ENCODE assay signal across 28 cellular contexts in genomic region chr7:4764402-4765007, GRCh38. TPM values are rescaled to one million over a fixed set of nuclear protein-coding genes. Genes with fewer than 3 reads are reported as not detected.
DNase-seq lines count a peak whose midpoint lies in the region; ATAC-seq, FAIRE-seq and TF ChIP-seq lines count a peak whose summit lies in the region.
"Had no signal": no experiment of that assay in that cellular context is flagged by ENCODE, and none has a peak within 500 bp of the region (broad histone marks: within the 10 kb centered on the region; RNA-seq: fewer than 3 reads in every experiment).

No MANE protein-coding gene starts in this region.

- no peak overlapping the region for H3K23ac ChIP-seq in H1 (ENCODE audit: insufficient read length)

- H3K4me3 ChIP-seq in A549, result no peak overlapping the region
- no peak overlapping the region for H3K4me3 ChIP-seq in NB4 (ENCODE audit: low read depth, low read length)
- no peak overlapping the region for H3K4me3 ChIP-seq in H1 (ENCODE audit: extremely low read depth in 1 of 4, insufficient read depth in 2 of 4, low read depth in 3 of 4, low read length in 4 of 4)
- no peak overlapping the region for H3K4me3 ChIP-seq in effector memory CD4-positive, alpha-beta T cell (ENCODE audit: insufficient read depth, low read depth, low read length, poor library complexity, severe bottlenecking)
- H3K4me3 ChIP-seq: ascending aorta, SJCRH30, testis had no signal

- no peaks in the 10 kb centered on the region for H3K23me2 ChIP-seq in H1 (ENCODE audit: low read depth, low read length)

- H3K9me3 ChIP-seq in A549, result no peaks in the 10 kb centered on the region
- H3K9me3 ChIP-seq in H1 (ENCODE audit: insufficient read depth in 2 of 2, low read depth in 1 of 2, low read length in 1 of 2), result no peaks in the 10 kb centered on the region
- no peaks in the 10 kb centered on the region for H3K9me3 ChIP-seq in effector memory CD4-positive, alpha-beta T cell (ENCODE audit: control insufficient read depth, low read length)
- H3K9me3 ChIP-seq: ascending aorta, SJCRH30, testis had no signal

- FAIRE-seq in A549 (lab: Jason Lieb, UNC) (no peak), H1 (lab: Jason Lieb, UNC) (no peak)
- FAIRE-seq: endothelial cell of umbilical vein, RCC 7860 had no signal

- no peak overlapping the region for H2BK120ac ChIP-seq in H1 (replicated peaks; ENCODE audit: low read depth, low read length)

- no peak overlapping the region for H3K56ac ChIP-seq in H1 (replicated peaks; ENCODE audit: insufficient read length, low read depth, low read length)

- no peaks in the 10 kb centered on the region for H3K9me3 Mint-ChIP-seq in stimulated activated effector memory CD8-positive, alpha-beta T cell treated with anti-CD3 and anti-CD28 coated beads, Interleukin-12 subunit alpha, Interleukin-12 subunit beta, amount 100 ng/mL, for 72 hours
- H3K9me3 Mint-ChIP-seq: naive thymus-derived CD4-positive, alpha-beta T cell had no signal

- TF ChIP-seq EP300 in A549 (IDR thresholded peaks at IDR 0.05) (no peak), H1 (IDR thresholded peaks at IDR 0.05; ENCODE audit: borderline replicate concordance in 1 of 2, low read depth in 2 of 2, low read length in 2 of 2) (no peak)

- no peak overlapping the region for H2AK5ac ChIP-seq in H1 (ENCODE audit: low read depth, low read length)

- H3K4me3 Mint-ChIP-seq in stimulated activated effector memory CD8-positive, alpha-beta T cell treated with anti-CD3 and anti-CD28 coated beads, Interleukin-12 subunit alpha, Interleukin-12 subunit beta, amount 100 ng/mL, for 72 hours, result no peak overlapping the region
- H3K4me3 Mint-ChIP-seq: activated naive CD8-positive, alpha-beta T cell; naive thymus-derived CD4-positive, alpha-beta T cell had no signal

- no peak overlapping the region for H2BK5ac ChIP-seq in H1 (ENCODE audit: low read depth, low read length)

- H3K9ac ChIP-seq in H1 (replicated peaks in 1 of 4; ENCODE audit: extremely low read depth in 1 of 4, low read depth in 3 of 4, low read length in 3 of 4), result no peak overlapping the region

- H3K79me2 ChIP-seq in H1 (ENCODE audit: control insufficient read depth in 1 of 2, insufficient read depth in 2 of 2, low read length in 2 of 2), result no peaks in the 10 kb centered on the region

- peaks cover 0 to 5% (median 0%) of the 10 kb centered on the region in 4 experiments; a peak in 3 of 8 replicates for H3K36me3 ChIP-seq in H1 (ENCODE audit: control insufficient read depth in 2 of 4, insufficient read depth in 4 of 4, low read length in 3 of 4)
- H3K36me3 ChIP-seq in effector memory CD4-positive, alpha-beta T cell (ENCODE audit: control insufficient read depth, insufficient read depth, low read length), result peaks cover 43% of the 10 kb centered on the region

- no peak overlapping the region for H3K14ac ChIP-seq in H1 (ENCODE audit: insufficient read length)

- no peak overlapping the region for H4K5ac ChIP-seq in H1 (ENCODE audit: insufficient read length, low read depth, low read length)

- H3K36me3 Mint-ChIP-seq in stimulated activated effector memory CD8-positive, alpha-beta T cell treated with anti-CD3 and anti-CD28 coated beads, Interleukin-12 subunit alpha, Interleukin-12 subunit beta, amount 100 ng/mL, for 72 hours, result peaks cover 57% of the 10 kb centered on the region

- H3K27ac ChIP-seq in A549 (no peak overlapping the region), H1 (ENCODE audit: low read depth, low read length) (no peak overlapping the region)
- no peak overlapping the region for H3K27ac ChIP-seq in effector memory CD4-positive, alpha-beta T cell (ENCODE audit: insufficient read depth, low read length, poor library complexity, severe bottlenecking)
- H3K27ac ChIP-seq: ascending aorta, SJCRH30, testis had no signal

- no peak overlapping the region for H2BK15ac ChIP-seq in H1 (ENCODE audit: low read length)

- POLR2A ChIA-PET in A549 (lab: Yijun Ruan, JAX), result no interaction called here
- POLR2A ChIA-PET in H1 (lab: Charles Lee; ENCODE audit: partially characterized antibody), result interaction anchor here (1.6 kb wide), 1 partner anchor 10 kb away, joined by 6 read pairs; the partner anchor contains the start of gene AP5Z1

- CTCF ChIA-PET in A549 (lab: Yijun Ruan, JAX), result interaction anchor here (1.1 kb wide), 1 partner anchor 10 kb away, joined by 4 read pairs; no protein-coding TSS in a partner anchor
- CTCF ChIA-PET in H1 (lab: Charles Lee; ENCODE audit: partially characterized antibody), result interaction anchor here (0.7 to 2.4 kb wide), 4 partner anchors 9 to 148 kb away, joined by 3 to 10 read pairs (median 3); partner anchors contain the start of gene AP5Z1

- no peak overlapping the region for H4K91ac ChIP-seq in H1 (replicated peaks; ENCODE audit: insufficient read length, low read length)

- TF ChIP-seq POLR2A in A549 (IDR thresholded peaks at IDR 0.05; ENCODE audit: low read length), result no peak
- peak; percentile 5 for TF ChIP-seq POLR2A in NB4 (IDR thresholded peaks at IDR 0.05; ENCODE audit: extremely low read depth, insufficient read length)
- no peak for TF ChIP-seq POLR2A in H1 (IDR thresholded peaks at IDR 0.05; ENCODE audit: control extremely low read depth in 1 of 2, low read depth in 2 of 2, low read length in 2 of 2)

- H3K4me1 Mint-ChIP-seq in stimulated activated effector memory CD8-positive, alpha-beta T cell treated with anti-CD3 and anti-CD28 coated beads, Interleukin-12 subunit alpha, Interleukin-12 subunit beta, amount 100 ng/mL, for 72 hours, result no peaks in the 10 kb centered on the region

- TF ChIP-seq CTCF in A549 (IDR thresholded peaks at IDR 0.05) (no peak), NB4 (IDR thresholded peaks at IDR 0.05; ENCODE audit: low read depth, low read length) (no peak), H1 (IDR thresholded peaks at IDR 0.05; ENCODE audit: control extremely low read depth in 1 of 3, insufficient read depth in 1 of 3, low read depth in 1 of 3, low read length in 3 of 3) (no peak)

- TF ChIP-seq RAD21 in A549 (conservative IDR thresholded peaks at IDR 0.05 in 1 of 2, IDR thresholded peaks at IDR 0.05 in 1 of 2) (no peak), H1 (IDR thresholded peaks at IDR 0.05 in 1 of 2, conservative IDR thresholded peaks at IDR 0.05 in 1 of 2; ENCODE audit: low read depth in 2 of 2, low read length in 2 of 2) (no peak)

- ATAC-seq in A549, result no peak
- ATAC-seq in stimulated activated effector memory CD8-positive, alpha-beta T cell treated with anti-CD3 and anti-CD28 coated beads, Interleukin-12 subunit alpha, Interleukin-12 subunit beta, amount 100 ng/mL, for 72 hours, result no peak
- ATAC-seq: HCT116; left lobe of liver; naive thymus-derived CD4-positive, alpha-beta T cell had no signal

- no peak overlapping the region for H3K4ac ChIP-seq in H1 (replicated peaks; ENCODE audit: insufficient read length, low read depth, low read length)

- H2AFZ ChIP-seq in H1 (ENCODE audit: low read length), result no peak overlapping the region

- H3K27me3 ChIP-seq in H1 (replicated peaks in 1 of 4; ENCODE audit: control insufficient read depth in 3 of 4, extremely low read depth in 1 of 4, insufficient read depth in 3 of 4, low read length in 3 of 4), result no peaks in the 10 kb centered on the region
- H3K27me3 ChIP-seq in effector memory CD4-positive, alpha-beta T cell (replicated peaks; ENCODE audit: control insufficient read depth, insufficient read depth, low read length, poor library complexity, severe bottlenecking), result no peaks in the 10 kb centered on the region
- H3K27me3 ChIP-seq: ascending aorta, SJCRH30, testis had no signal

- no peak overlapping the region for H2BK20ac ChIP-seq in H1 (ENCODE audit: low read length)

- no peak overlapping the region for H2BK12ac ChIP-seq in H1 (ENCODE audit: low read depth, low read length)

- no peak overlapping the region for H3K18ac ChIP-seq in H1 (ENCODE audit: extremely low read depth, low read length)

- no peaks in the 10 kb centered on the region for H3K4me1 ChIP-seq in A549
- H3K4me1 ChIP-seq in H1 (replicated peaks in 1 of 4; ENCODE audit: control insufficient read depth in 3 of 4, insufficient read depth in 4 of 4, low read length in 3 of 4), result no peaks in the 10 kb centered on the region
- no peaks in the 10 kb centered on the region for H3K4me1 ChIP-seq in effector memory CD4-positive, alpha-beta T cell (ENCODE audit: control insufficient read depth, insufficient read depth, low read length, poor library complexity, severe bottlenecking)
- H3K4me1 ChIP-seq: ascending aorta, testis had no signal

- WGBS in A549 (ENCODE audit: missing lambda C conversion rate), result 93% methylated on average over 34 of the region's 35 CpGs
- 90% methylated on average over 35 of the region's 35 CpGs; no CpG with 5 or more reads in 1 of the 2 experiments for WGBS in H1 (ENCODE audit: extremely low coverage in 1 of 2, insufficient coverage in 1 of 2, insufficient read length in 1 of 2, insufficient replicate concordance in 2 of 2, low coverage in 1 of 2, low lambda C conversion rate in 2 of 2, missing lambda C conversion rate in 1 of 2), 2 experiments

- H3K4me2 ChIP-seq in A549 (no peak overlapping the region), H1 (ENCODE audit: insufficient read depth in 1 of 2, low read depth in 2 of 2, low read length in 2 of 2) (no peak overlapping the region)

- peak overlapping the region; percentile 35 for H4K8ac ChIP-seq in H1 (ENCODE audit: extremely low read depth, insufficient read depth, low read length)

- no peaks in the 10 kb centered on the region for H3K79me1 ChIP-seq in H1 (ENCODE audit: low read depth, low read length)

- H3K27ac Mint-ChIP-seq in stimulated activated effector memory CD8-positive, alpha-beta T cell treated with anti-CD3 and anti-CD28 coated beads, Interleukin-12 subunit alpha, Interleukin-12 subunit beta, amount 100 ng/mL, for 72 hours, result peak overlapping the region; percentile 45
- H3K27ac Mint-ChIP-seq: activated naive CD8-positive, alpha-beta T cell had no signal

- no peaks in the 10 kb centered on the region for H4K20me1 ChIP-seq in H1 (replicated peaks in 1 of 2; ENCODE audit: control insufficient read depth in 1 of 2, insufficient read depth in 2 of 2, low read length in 2 of 2)

- DNase-seq in A549 (ENCODE audit: low read depth in 1 of 2, low spot score in 1 of 2) (no peak), NB4 (ENCODE audit: low read depth) (peak; percentile 33), H1 (ENCODE audit: low read depth in 1 of 2, low spot score in 2 of 2) (no peak), Ammon's horn (ENCODE audit: low spot score) (no peak), mucosa of gallbladder (ENCODE audit: low spot score) (no peak)
- DNase-seq in stimulated activated effector memory CD8-positive, alpha-beta T cell treated with anti-CD3 and anti-CD28 coated beads, Interleukin-12 subunit alpha, Interleukin-12 subunit beta, amount 100 ng/mL, for 72 hours (ENCODE audit: low spot score in 2 of 2), result no peak
- DNase-seq in effector memory CD4-positive, alpha-beta T cell, result no peak
- DNase-seq: activated CD4-positive, alpha-beta T cell treated with anti-CD3 and anti-CD28 coated beads, Interleukin-2, amount 50 U/mL, for 1 hour; C1 segment of cervical spinal cord; COR-L47; GDM1; KG1; MM.1S; naive thymus-derived CD4-positive, alpha-beta T cell; NCI-H1417 treated with DMSO at 0.1 percent for 48 hours; NCI-H345; NCI-H748 treated with DMSO at 0.1 percent for 48 hours; retina; SJCRH30; stimulated activated CD4-positive, alpha-beta T cell treated with anti-CD3 and anti-CD28 coated beads, Interleukin-2, amount 100 ng/mL, for 48 hours; T1000; testis had no signal

RNA-seq across cellular contexts. Expression of gene AP5Z1, which starts 10.9 kb away (rescaled TPM):
- 6.8 and 7.1 TPM in 2 replicates for polyA plus RNA-seq in A549 (2011; rRNA removed)
- 16.4 and 24.3 TPM in 2 replicates for polyA plus RNA-seq in A549 (2012; cell fraction: cytosol; rRNA removed)
- polyA plus RNA-seq in A549 (2012; cell fraction: nucleus; rRNA removed), result 118 and 171 TPM in 2 replicates
- polyA plus RNA-seq in A549 (2017; fragmentation: RNase III; extraction: RNeasy Plus Mini Kit Qiagen cat#74134 plus additional on column Dnase treatment), result 17.6 to 22.7 TPM (median 21.8 TPM) in 3 replicates
- polyA minus RNA-seq in A549 (2011; rRNA and poly(A)+ RNA removed), result 4.6 and 6.7 TPM in 2 replicates
- total RNA-seq in H1 (2021; fragmentation: NEBNext Ultra II Directional; extraction: Animal tissue kit (Norgen Biotek cat#: 25700)), result 21.9 and 24.7 TPM in 2 replicates
- 24.0 and 34.3 TPM in 2 replicates for polyA plus RNA-seq in H1 (2011; rRNA removed)
- polyA plus RNA-seq in H1 (2011; cell fraction: cytosol; rRNA removed), result 22.3 TPM
- polyA plus RNA-seq in H1 (2011; cell fraction: nucleus; rRNA removed), result 104 TPM
- polyA plus RNA-seq in H1 (2012, experiment 1 of 2), result 16.2 to 22.9 TPM (median 21.4 TPM) in 4 replicates
- polyA plus RNA-seq in H1 (2012, experiment 2 of 2), result 21.4 TPM
- 12.8 TPM for polyA plus RNA-seq in H1 (2013, experiment 1 of 2)
- 11.1 TPM for polyA plus RNA-seq in H1 (2013, experiment 2 of 2)
- 6.7 and 7.7 TPM in 2 replicates for polyA minus RNA-seq in H1 (2011; rRNA and poly(A)+ RNA removed)
- 13.6 TPM for polyA minus RNA-seq in H1 (2011; cell fraction: cytosol; rRNA and poly(A)+ RNA removed)
- polyA minus RNA-seq in H1 (2011; cell fraction: nucleus; rRNA and poly(A)+ RNA removed), result 32.2 TPM
- total RNA-seq in mucosa of gallbladder, result 45.0 TPM
